8 cellular contexts compared by ENCODE assay signal in genomic region chr3:25648107-25648535, GRCh38. TPM values are rescaled to one million over a fixed set of nuclear protein-coding genes. Genes with fewer than 3 reads are reported as not detected.
DNase-seq lines count a peak whose midpoint lies in the region; ATAC-seq and TF ChIP-seq lines count a peak whose summit lies in the region.

No MANE protein-coding gene starts in this region.

- peaks cover 16% of the 10 kb centered on the region for H3K36me3 ChIP-seq in HUES48 (ENCODE audit: control insufficient read depth, insufficient read depth, low read length)
- H3K36me3 ChIP-seq in OCI-LY1 (ENCODE audit: insufficient read depth, low read length) = peaks cover 24% of the 10 kb centered on the region

- intact Hi-C loops in natural killer cell (cut with micrococcal nuclease) = loop anchor here (1.0 to 5.0 kb wide), 4 partner anchors 15 to 263 kb away; no protein-coding TSS in a partner anchor

- ATAC-seq in GM21529 (IDR thresholded peaks at IDR 0.05; ENCODE audit: unreplicated experiment) (peak; percentile 97), esophagus mucosa (peak; percentile 96), natural killer cell (peak; percentile 97 to 98 (median 98))

- H3K27ac Mint-ChIP-seq in natural killer cell = peak overlapping the region; percentile 65 to 66

- peaks cover 25% of the 10 kb centered on the region for H3K36me3 Mint-ChIP-seq in natural killer cell

- peak; percentile 73 for DNase-seq in DMS114 treated with DMSO at 0.1 percent for 48 hours (lab: John Stamatoyannopoulos, UW; ENCODE audit: unreplicated experiment)
- peak; percentile 90 for DNase-seq in activated CD8-positive, alpha-beta memory T cell treated with anti-CD3 and anti-CD28 coated beads, Interleukin-2, amount 50 U/mL, for 48 hours
- peak; percentile 73 for DNase-seq in natural killer cell
- peak; percentile 66 for DNase-seq in stimulated activated naive CD4-positive, alpha-beta T cell treated with Interleukin-2 at 50 U/mL for 16 hours (lab: John Stamatoyannopoulos, UW)

- H3K4me3 ChIP-seq in HUES48 (ENCODE audit: low read depth, low read length) = no peak overlapping the region
- H3K4me3 ChIP-seq in OCI-LY1 (ENCODE audit: low read depth, low read length, poor library complexity, severe bottlenecking) = no peak overlapping the region

- H3K27ac ChIP-seq in HUES48 (ENCODE audit: low read depth, low read length) (peak overlapping the region; percentile 58), OCI-LY1 (ENCODE audit: low read depth, low read length, poor library complexity, severe bottlenecking) (no peak overlapping the region)

- H3K9ac ChIP-seq in HUES48 (ENCODE audit: low read depth, low read length) (no peak overlapping the region), OCI-LY1 (ENCODE audit: low read length) (no peak overlapping the region)

- TF ChIP-seq CTCF in OCI-LY1 (IDR thresholded peaks at IDR 0.05; ENCODE audit: low read length) (peak; percentile 95), natural killer cell (IDR thresholded peaks at IDR 0.05) (peak; percentile 95)

- H4K20me1 ChIP-seq in OCI-LY1 (ENCODE audit: insufficient read depth, low read length) = peaks cover 7% of the 10 kb centered on the region; the same call in 1 of the 2 replicates

- peaks cover 4 to 9% of the 10 kb centered on the region in 2 donors for H3K9me3 Mint-ChIP-seq in natural killer cell

- no peak overlapping the region for H2AFZ ChIP-seq in OCI-LY1 (ENCODE audit: low read length)

- H3K4me1 ChIP-seq in HUES48 (ENCODE audit: control insufficient read depth, insufficient read depth, low read length) (peaks cover 20% of the 10 kb centered on the region), OCI-LY1 (ENCODE audit: insufficient read depth, low read length, severe bottlenecking) (no peaks in the 10 kb centered on the region)

- H3K9me3 ChIP-seq in HUES48 (ENCODE audit: control insufficient read depth, insufficient read depth, low read length) (no peaks in the 10 kb centered on the region), OCI-LY1 (ENCODE audit: low read length) (peaks cover 11% of the 10 kb centered on the region; the same call in 1 of the 2 replicates)

- peaks cover 55 to 57% of the 10 kb centered on the region in 2 donors for H3K4me1 Mint-ChIP-seq in natural killer cell

- no peak overlapping the region for H3K4me2 ChIP-seq in OCI-LY1 (ENCODE audit: low read length)

- H3K9me2 ChIP-seq in OCI-LY1 (ENCODE audit: low read depth, low read length) = no peaks in the 10 kb centered on the region

- H3K27me3 Mint-ChIP-seq in natural killer cell (ENCODE audit: low read depth in 2 of 2) = no peaks in the 10 kb centered on the region

- no peaks in the 10 kb centered on the region for H3F3A ChIP-seq in OCI-LY1 (ENCODE audit: insufficient read depth, low read length)

- H3K79me2 ChIP-seq in OCI-LY1 (ENCODE audit: insufficient read depth, low read length) = peaks cover 78% of the 10 kb centered on the region

- H3K27me3 ChIP-seq in HUES48 (ENCODE audit: control insufficient read depth, insufficient read depth, low read length) (no peaks in the 10 kb centered on the region), OCI-LY1 (ENCODE audit: insufficient read depth, low read length) (no peaks in the 10 kb centered on the region)

- no peak overlapping the region for H3K4me3 Mint-ChIP-seq in natural killer cell

RNA-seq across cellular contexts. Expression of gene TOP2B, which starts 16.6 kb away (rescaled TPM):
- 52.7 TPM for total RNA-seq in esophagus mucosa
- total RNA-seq in natural killer cell = 100 to 1,000 TPM; 126 to 180 (median 152) TPM
